In genomic region chr5:161064800-161065199, GRCh38 we compare ENCODE assay signal across 19 cellular contexts.
DNase-seq lines count a peak whose midpoint lies in the region; ATAC-seq and TF ChIP-seq lines count a peak whose summit lies in the region.
"Had no signal": no experiment of that assay in that cellular context is flagged by ENCODE, and none has a peak within 500 bp of the region (broad histone marks: within the 10 kb centered on the region; RNA-seq: fewer than 3 reads in every experiment).

No MANE protein-coding gene starts in this region.

- H3K27me3 ChIP-seq in H7 (ENCODE audit: control insufficient read depth, insufficient read depth, low read length) (no peaks in the 10 kb centered on the region), left ventricle myocardium inferior (ENCODE audit: low read depth) (no peaks in the 10 kb centered on the region)
- H3K27me3 ChIP-seq: SJSA1 had no signal

- DNase-seq in H7: peak; percentile 2
- peak; percentile 53 for DNase-seq in NCI-H187 treated with DMSO at 0.1 percent for 48 hours (lab: John Stamatoyannopoulos, UW)
- peak; percentile 29 for DNase-seq in NCI-H82 treated with DMSO at 0.1 percent for 48 hours (lab: John Stamatoyannopoulos, UW; ENCODE audit: unreplicated experiment)
- peak; percentile 37 for DNase-seq in left kidney (ENCODE audit: low read depth, low spot score)
- DNase-seq in left ventricle myocardium inferior: no peak
- no peak for DNase-seq in stimulated activated CD4-positive, alpha-beta T cell treated with anti-CD3 and anti-CD28 coated beads, Interleukin-2, amount 100 ng/mL, for 48 hours
- DNase-seq in GM10266 (ENCODE audit: extremely low spot score): no peak
- DNase-seq: ACHN; CD4-positive, alpha-beta memory T cell; GM23248; HFFc6; KBM-7; NCI-H1092; NCI-H2107; NCI-H446 treated with DMSO at 0.1 percent for 48 hours; PC-3; SW 1271 had no signal

- H3K4me3 ChIP-seq in H7 (ENCODE audit: insufficient read depth, low read depth, low read length): no peak overlapping the region
- H3K4me3 ChIP-seq in left ventricle myocardium inferior: no peak overlapping the region
- H3K4me3 ChIP-seq: GM23248, SJSA1 had no signal

- intact Hi-C loops in left ventricle myocardium inferior (cut with micrococcal nuclease): no loop called here

- no peaks in the 10 kb centered on the region for H3K36me3 ChIP-seq in H7 (replicated peaks; ENCODE audit: control insufficient read depth, insufficient read depth, low read length)
- no peaks in the 10 kb centered on the region for H3K36me3 ChIP-seq in left ventricle myocardium inferior
- H3K36me3 ChIP-seq: SJSA1 had no signal

- H3K9me3 ChIP-seq in left ventricle myocardium inferior (replicated peaks): peaks cover 4% of the 10 kb centered on the region

- TF ChIP-seq CTCF in left ventricle myocardium inferior (IDR thresholded peaks at IDR 0.05; ENCODE audit: borderline replicate concordance) (no peak), GM10266 (IDR thresholded peaks at IDR 0.05; ENCODE audit: control insufficient read depth, insufficient read depth, low read depth, missing control alignments) (no peak)

- H3K27ac ChIP-seq in left ventricle myocardium inferior (replicated peaks): no peak overlapping the region
- H3K27ac ChIP-seq: GM23248, SJSA1 had no signal

- ATAC-seq in GM21447 (IDR thresholded peaks at IDR 0.05; ENCODE audit: unreplicated experiment): no peak
- ATAC-seq: PC-3 had no signal

- H3K4me1 ChIP-seq in left ventricle myocardium inferior: no peaks in the 10 kb centered on the region
- H3K4me1 ChIP-seq: SJSA1 had no signal

Comparison
In these comparisons a context has a peak if more than half of its experiments do, and no peak if none do; other contexts are left out.
1. DNase-seq: peak in H7 (single experiment), NCI-H187 treated with DMSO at 0.1 percent for 48 hours (single experiment), NCI-H82 treated with DMSO at 0.1 percent for 48 hours (single experiment) and left kidney (single experiment); none in left ventricle myocardium inferior (single experiment), stimulated activated CD4-positive, alpha-beta T cell treated with anti-CD3 and anti-CD28 coated beads, Interleukin-2, amount 100 ng/mL, for 48 hours (0 of 2) and GM10266 (single experiment).